ENCODE assay signal across 24 cellular contexts in the genomic region with DNA sequence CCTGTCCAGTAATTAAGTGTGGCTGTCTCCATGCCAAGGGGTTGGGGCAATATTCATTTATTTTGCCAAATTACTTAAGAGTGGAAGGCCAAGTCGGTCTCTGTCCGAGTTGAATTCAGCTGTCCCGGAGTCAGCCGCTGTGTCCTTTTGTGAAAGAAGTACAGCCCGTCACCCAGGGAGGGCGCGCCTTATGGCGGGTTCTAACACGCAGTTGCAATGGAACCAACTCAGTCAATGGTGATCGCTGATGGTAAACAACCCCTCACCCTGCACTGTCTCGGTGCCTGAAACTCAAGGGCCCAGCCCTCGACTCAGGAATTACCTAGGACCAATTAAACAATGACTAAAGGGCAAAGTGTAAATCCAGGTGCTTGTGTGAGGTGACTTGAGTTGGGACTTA.
"Had no signal": no experiment of that assay in that cellular context is flagged by ENCODE, and none has a peak within 500 bp of the region (broad histone marks: within the 10 kb centered on the region; RNA-seq: fewer than 3 reads in every experiment).

No MANE protein-coding gene starts in this region.

- H3K36me3 ChIP-seq: sigmoid colon, thyroid gland, upper lobe of right lung had no signal

- H3K4me3 ChIP-seq: esophagus squamous epithelium, heart right ventricle, left lung, lung, sigmoid colon, smooth muscle cell, stomach, thyroid gland, upper lobe of right lung had no signal

- H3K27me3 ChIP-seq: esophagus squamous epithelium, heart right ventricle, left lung, neutrophil, sigmoid colon, stomach, thyroid gland, upper lobe of right lung had no signal

- H3K4me3 Mint-ChIP-seq: activated B cell treated with CpG ODN at 0.5 μM for 24 hours; activated naive CD4-positive, alpha-beta T cell treated with anti-CD3 and anti-CD28 coated beads for 36 hours; activated T-helper 1 cell treated with anti-CD3 and anti-CD28 coated beads, Interleukin-12 subunit alpha, Interleukin-12 subunit beta, Interleukin-2, Interleukin-4 antibody, amounts not matched to agents 30 ng/mL and 10 ng/mL and 1 ng/mL, durations not matched to agents 14 hours and 24 hours and 36 hours; nephron; stimulated activated naive B cell treated with anti-CD40 and anti-IgM and Interleukin-4, amounts not matched to agents 10 μg/mL and 1 μg/mL and 100 μg/mL, for 72 hours; T-helper 2 cell treated with Interferon-gamma antibody and Interleukin-4, amounts not matched to agents 5 μg/mL and 100 μg/mL, for 36 hours had no signal

- ATAC-seq: left lung, upper lobe of right lung had no signal

- H3K27ac Mint-ChIP-seq: activated B cell treated with CpG ODN at 0.5 μM for 24 hours; activated naive CD4-positive, alpha-beta T cell treated with anti-CD3 and anti-CD28 coated beads for 36 hours; activated T-helper 1 cell treated with anti-CD3 and anti-CD28 coated beads, Interleukin-12 subunit alpha, Interleukin-12 subunit beta, Interleukin-2, Interleukin-4 antibody, amounts not matched to agents 30 ng/mL and 10 ng/mL and 1 ng/mL, durations not matched to agents 14 hours and 24 hours and 36 hours; nephron; T-helper 2 cell treated with Interferon-gamma antibody and Interleukin-4, amounts not matched to agents 5 μg/mL and 100 μg/mL, for 36 hours had no signal

- H3K9me3 ChIP-seq: esophagus squamous epithelium, heart right ventricle, left lung, neutrophil, sigmoid colon, stomach, thyroid gland, upper lobe of right lung had no signal

- DNase-seq: activated B cell treated with CpG ODN at 0.5 μM for 24 hours; activated CD8-positive, alpha-beta memory T cell treated with anti-CD3 and anti-CD28 coated beads for 24 hours; activated effector memory CD4-positive, alpha-beta T cell treated with anti-CD3 and anti-CD28 coated beads, Interleukin-2, amount 50 U/mL, for 16 hours; amniotic stem cell; caudate nucleus; effector CD4-positive, alpha-beta T cell; esophagus squamous epithelium; foreskin melanocyte; heart right ventricle; left lung; stimulated activated CD4-positive, alpha-beta T cell treated with anti-CD3 and anti-CD28 coated beads, Interleukin-1b, Interleukin-23, amount 100 ng/mL, for 48 hours; stomach; T-helper 1 cell; thyroid gland; upper lobe of right lung had no signal

- H3K36me3 Mint-ChIP-seq: stimulated activated naive B cell treated with anti-CD40 and anti-IgM and Interleukin-4, amounts not matched to agents 10 μg/mL and 1 μg/mL and 100 μg/mL, for 72 hours had no signal

- H3K27ac ChIP-seq: esophagus squamous epithelium, left lung, stomach, thyroid gland, upper lobe of right lung had no signal

- H3K9me3 Mint-ChIP-seq: activated B cell treated with CpG ODN at 0.5 μM for 24 hours; activated naive CD4-positive, alpha-beta T cell treated with anti-CD3 and anti-CD28 coated beads for 36 hours; activated T-helper 1 cell treated with anti-CD3 and anti-CD28 coated beads, Interleukin-12 subunit alpha, Interleukin-12 subunit beta, Interleukin-2, Interleukin-4 antibody, amounts not matched to agents 30 ng/mL and 10 ng/mL and 1 ng/mL, durations not matched to agents 14 hours and 24 hours and 36 hours; nephron; stimulated activated naive B cell treated with anti-CD40 and anti-IgM and Interleukin-4, amounts not matched to agents 10 μg/mL and 1 μg/mL and 100 μg/mL, for 72 hours; T-helper 2 cell treated with Interferon-gamma antibody and Interleukin-4, amounts not matched to agents 5 μg/mL and 100 μg/mL, for 36 hours had no signal
